Comparison of ENCODE assay signal across 11 cellular contexts in the genomic region with DNA sequence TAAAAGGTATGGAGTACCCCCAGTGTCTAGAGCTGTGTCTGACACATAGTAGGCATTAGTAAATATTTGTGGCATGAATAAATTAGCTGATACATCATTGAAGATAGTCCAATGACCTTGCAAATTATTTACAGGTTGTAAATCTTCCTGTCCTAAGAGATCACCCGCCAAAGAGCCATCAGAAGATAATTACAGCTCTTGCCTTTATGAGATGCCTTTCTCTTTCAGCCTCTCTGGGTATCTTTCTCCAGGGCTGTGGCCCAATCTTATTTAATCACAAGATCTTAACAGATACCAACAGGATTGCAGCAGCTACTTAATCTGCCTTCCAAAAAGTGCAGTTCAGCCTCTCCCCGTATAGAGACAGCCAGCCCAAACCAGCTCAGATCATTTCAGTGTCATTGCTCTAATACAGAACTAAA. TPM values are rescaled to one million over a fixed set of nuclear protein-coding genes. Genes with fewer than 3 reads are reported as not detected.
A peak's percentile ranks its signal among the peaks of the same experiment; 100 is the strongest.
DNase-seq lines count a peak whose midpoint lies in the region; ATAC-seq and TF ChIP-seq lines count a peak whose summit lies in the region.
"Had no signal": no experiment of that assay in that cellular context is flagged by ENCODE, and none has a peak within 500 bp of the region (broad histone marks: within the 10 kb centered on the region; RNA-seq: fewer than 3 reads in every experiment).

No MANE protein-coding gene starts in this region.

- no peak for TF ChIP-seq CTCF in VCaP (conservative IDR thresholded peaks at IDR 0.05)
- no peak for TF ChIP-seq CTCF in hepatocyte (IDR thresholded peaks at IDR 0.05; ENCODE audit: poor library complexity)

- no peaks in the 10 kb centered on the region for H3K36me3 Mint-ChIP-seq in T-helper 2 cell treated with Interferon-gamma antibody and Interleukin-4, amounts not matched to agents 5 μg/mL and 100 μg/mL, for 36 hours (ENCODE audit: low read depth)

- in situ Hi-C loops in HAP-1 (cut with MboI; ENCODE audit: low sequenced_read_pairs), result no loop called here

- H3K27ac ChIP-seq in VCaP, result peak overlapping the region; percentile 33; the same call in 1 of the 2 replicates
- peak overlapping the region; percentile 95 for H3K27ac ChIP-seq in hepatocyte
- peak overlapping the region; percentile 100 for H3K27ac ChIP-seq in stomach smooth muscle (ENCODE audit: low read length)
- H3K27ac ChIP-seq: SJCRH30 had no signal

- no peak overlapping the region for H3K4me3 ChIP-seq in HAP-1
- H3K4me3 ChIP-seq in hepatocyte, result no peak overlapping the region
- no peak overlapping the region for H3K4me3 ChIP-seq in stomach smooth muscle (ENCODE audit: low read length in 2 of 2)
- H3K4me3 ChIP-seq: SJCRH30 had no signal

- H3K27ac Mint-ChIP-seq in T-helper 2 cell treated with Interferon-gamma antibody and Interleukin-4, amounts not matched to agents 5 μg/mL and 100 μg/mL, for 36 hours, result no peak overlapping the region

- H3K4me1 ChIP-seq in HAP-1 (peaks cover 61% of the 10 kb centered on the region), hepatocyte (ENCODE audit: insufficient read depth) (peaks cover 51% of the 10 kb centered on the region), stomach smooth muscle (ENCODE audit: control insufficient read depth, insufficient read depth, low read length) (peaks cover 73% of the 10 kb centered on the region)

- DNase-seq in HAP-1 (ENCODE audit: low spot score in 2 of 2) (peak; percentile 16 to 49), hepatocyte (ENCODE audit: low spot score) (no peak), HK-2 (ENCODE audit: unreplicated experiment) (no peak), mucosa of gallbladder (ENCODE audit: low spot score) (no peak)
- DNase-seq in T-helper 2 cell treated with Interferon-gamma antibody and Interleukin-4, amounts not matched to agents 5 μg/mL and 100 μg/mL, for 36 hours (ENCODE audit: low spot score), result no peak
- DNase-seq: MM.1S; SJCRH30; stimulated activated CD4-positive, alpha-beta T cell treated with anti-CD3 and anti-CD28 coated beads, Interleukin-2, amount 100 ng/mL, for 24 hours had no signal

- H2AFZ ChIP-seq in hepatocyte, result no peak overlapping the region

- H3K9me3 Mint-ChIP-seq in T-helper 2 cell treated with Interferon-gamma antibody and Interleukin-4, amounts not matched to agents 5 μg/mL and 100 μg/mL, for 36 hours, result no peaks in the 10 kb centered on the region

- WGBS in hepatocyte (ENCODE audit: low lambda C conversion rate, missing lambda C conversion rate), result 17% methylated on average over 2 of the region's 2 CpGs

- H3K79me2 ChIP-seq in hepatocyte, result peaks cover 6% of the 10 kb centered on the region

- no peak overlapping the region for H3K4me2 ChIP-seq in hepatocyte

- no peak overlapping the region for H3K4me3 Mint-ChIP-seq in T-helper 2 cell treated with Interferon-gamma antibody and Interleukin-4, amounts not matched to agents 5 μg/mL and 100 μg/mL, for 36 hours

- H3K9me2 ChIP-seq in hepatocyte (replicated peaks; ENCODE audit: insufficient read depth), result no peaks in the 10 kb centered on the region

- H3K4me1 Mint-ChIP-seq in T-helper 2 cell treated with Interferon-gamma antibody and Interleukin-4, amounts not matched to agents 5 μg/mL and 100 μg/mL, for 36 hours (ENCODE audit: low read depth), result no peaks in the 10 kb centered on the region

- H3K27me3 ChIP-seq in HAP-1 (ENCODE audit: low read depth) (no peaks in the 10 kb centered on the region), hepatocyte (no peaks in the 10 kb centered on the region), stomach smooth muscle (ENCODE audit: control insufficient read depth in 1 of 2, insufficient read depth in 2 of 2, low read length in 2 of 2) (no peaks in the 10 kb centered on the region)
- H3K27me3 ChIP-seq: SJCRH30 had no signal

- peak overlapping the region; percentile 38 to 75 for H3K9ac ChIP-seq in stomach smooth muscle (ENCODE audit: low read length in 2 of 2)

- H3K9me3 ChIP-seq in HAP-1 (no peaks in the 10 kb centered on the region), hepatocyte (ENCODE audit: low read depth) (no peaks in the 10 kb centered on the region), stomach smooth muscle (ENCODE audit: control insufficient read depth in 2 of 2, low read length in 2 of 2) (no peaks in the 10 kb centered on the region)
- H3K9me3 ChIP-seq: SJCRH30 had no signal

- no peaks in the 10 kb centered on the region for H4K20me1 ChIP-seq in hepatocyte (ENCODE audit: insufficient read depth, poor library complexity, severe bottlenecking)

- no peak for ATAC-seq in HG02885 (IDR thresholded peaks at IDR 0.05; ENCODE audit: poor library complexity, unreplicated experiment)

- H3K27me3 Mint-ChIP-seq in T-helper 2 cell treated with Interferon-gamma antibody and Interleukin-4, amounts not matched to agents 5 μg/mL and 100 μg/mL, for 36 hours (ENCODE audit: low read depth), result no peaks in the 10 kb centered on the region

- H3K36me3 ChIP-seq in HAP-1 (replicated peaks) (no peaks in the 10 kb centered on the region), hepatocyte (replicated peaks; ENCODE audit: insufficient read depth, low read depth) (no peaks in the 10 kb centered on the region), stomach smooth muscle (ENCODE audit: control insufficient read depth in 2 of 2, insufficient read depth in 2 of 2, low read length in 2 of 2) (no peaks in the 10 kb centered on the region)
- H3K36me3 ChIP-seq: SJCRH30 had no signal

RNA-seq across cellular contexts. Expression of gene MYOF, which starts 41.5 kb away (rescaled TPM):
- total RNA-seq in hepatocyte (41.8 and 47.9 TPM in 2 replicates), mucosa of gallbladder (99.3 TPM)
- polyA plus RNA-seq in hepatocyte, result 16.6 and 28.0 TPM in 2 replicates

RNA-seq across cellular contexts. Expression of gene CEP55, which starts 55.8 kb away (rescaled TPM):
- 3.6 and 4.0 TPM in 2 replicates for total RNA-seq in hepatocyte
- 5.4 and 5.9 TPM in 2 replicates for polyA plus RNA-seq in hepatocyte
- 1.3 TPM for total RNA-seq in mucosa of gallbladder

Comparison
In these comparisons a context has a peak if more than half of its experiments do, and no peak if none do; other contexts are left out.
1. DNase-seq: peak in HAP-1 (2 of 2); none in hepatocyte (single experiment), T-helper 2 cell treated with Interferon-gamma antibody and Interleukin-4, amounts not matched to agents 5 μg/mL and 100 μg/mL, for 36 hours (single experiment), HK-2 (single experiment) and mucosa of gallbladder (single experiment).
2. H3K27ac ChIP-seq: peak in every context shown above with its lines; median percentile 100 in stomach smooth muscle; 95 in hepatocyte; 33 in VCaP.